In the genomic region with DNA sequence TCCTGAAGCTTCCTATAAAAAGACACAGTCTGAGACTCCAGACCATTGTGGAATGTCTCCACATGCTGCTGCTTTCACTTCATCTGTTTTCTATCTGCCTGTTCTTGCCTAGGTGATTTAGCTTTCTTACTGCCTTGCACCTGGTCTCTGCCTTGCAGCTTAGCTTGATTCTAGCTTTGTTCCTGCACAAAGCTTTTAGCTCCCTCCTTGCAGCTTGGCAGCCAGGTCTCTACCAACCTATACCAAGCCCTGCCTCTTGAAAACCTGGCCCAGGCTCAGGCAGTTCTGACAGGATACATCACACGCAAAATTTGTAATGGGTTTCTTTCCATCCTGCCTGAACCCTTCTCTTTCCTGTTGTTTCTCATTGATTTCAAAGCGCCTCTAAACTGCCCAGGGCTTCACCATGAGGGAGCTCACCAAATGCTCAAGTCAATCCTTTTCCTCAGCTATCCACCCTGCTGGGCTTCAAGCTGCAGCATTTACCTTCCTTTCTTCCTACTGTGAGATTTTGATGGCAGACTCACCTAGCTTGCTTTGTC, we compare ENCODE assay signal across 21 cellular contexts.
DNase-seq lines count a peak whose midpoint lies in the region; ATAC-seq and TF ChIP-seq lines count a peak whose summit lies in the region.
"Had no signal": no experiment of that assay in that cellular context is flagged by ENCODE, and none has a peak within 500 bp of the region (broad histone marks: within the 10 kb centered on the region; RNA-seq: fewer than 3 reads in every experiment).

No MANE protein-coding gene starts in this region.

- DNase-seq in ELR (ENCODE audit: low read depth) (peak; percentile 10), cerebellum (ENCODE audit: low spot score) (peak; percentile 49), dedifferentiated amniotic fluid mesenchymal stem cell (ENCODE audit: extremely low spot score) (no peak)
- DNase-seq in activated T-cell treated with anti-CD3 and anti-CD28 coated beads, Interleukin-2, amount 50 U/mL, for 24 hours = no peak
- DNase-seq: ACHN; activated CD4-positive, alpha-beta T cell treated with anti-CD3 and anti-CD28 coated beads, Interleukin-2, amount 10 ng/mL, durations not matched to agents 7 days and 5 days; activated naive CD4-positive, alpha-beta T cell treated with anti-CD3 and anti-CD28 coated beads, Interleukin-2, amount 50 U/mL, for 16 hours; cortex of kidney; DMS79 treated with DMSO at 0.1 percent for 48 hours; hypothalamus; kidney glomerular epithelial cell; NCI-H774; PC-3; T-helper 9 cell; WERI-Rb-1 had no signal

- no peaks in the 10 kb centered on the region for H3K27me3 Mint-ChIP-seq in nephron (ENCODE audit: low read depth)
- no peaks in the 10 kb centered on the region for H3K27me3 Mint-ChIP-seq in activated T-cell treated with anti-CD3 and anti-CD28 coated beads, Interleukin-2, amount 50 U/mL, for 24 hours
- H3K27me3 Mint-ChIP-seq: activated CD4-positive, alpha-beta T cell treated with anti-CD3 and anti-CD28 coated beads, Interleukin-2, amount 10 ng/mL, durations not matched to agents 7 days and 5 days had no signal

- H3K4me3 Mint-ChIP-seq in nephron = no peak overlapping the region
- no peak overlapping the region for H3K4me3 Mint-ChIP-seq in activated T-cell treated with anti-CD3 and anti-CD28 coated beads, Interleukin-2, amount 50 U/mL, for 24 hours
- H3K4me3 Mint-ChIP-seq: activated CD4-positive, alpha-beta T cell treated with anti-CD3 and anti-CD28 coated beads, Interleukin-2, amount 10 ng/mL, durations not matched to agents 7 days and 5 days had no signal

- peaks cover 42% of the 10 kb centered on the region for H3K4me1 ChIP-seq in HUES64 (ENCODE audit: insufficient read depth, low read length)
- H3K4me1 ChIP-seq: BLaER1, prostate gland had no signal

- H3K36me3 ChIP-seq in HUES64 (ENCODE audit: insufficient read depth, low read length) = no peaks in the 10 kb centered on the region
- H3K36me3 ChIP-seq: BLaER1, prostate gland, WERI-Rb-1 had no signal

- H3K9me3 Mint-ChIP-seq in nephron = no peaks in the 10 kb centered on the region
- peaks cover 29% of the 10 kb centered on the region for H3K9me3 Mint-ChIP-seq in activated T-cell treated with anti-CD3 and anti-CD28 coated beads, Interleukin-2, amount 50 U/mL, for 24 hours

- no peak for TF ChIP-seq CTCF in nephron (IDR thresholded peaks at IDR 0.05; ENCODE audit: unreplicated experiment in 3 of 3)

- 28% methylated on average over 2 of the region's 2 CpGs for whole genome bisulfite sequencing in HUES64

- H3K27me3 ChIP-seq in HUES64 (ENCODE audit: insufficient read depth, low read length) = peaks cover 5% of the 10 kb centered on the region; the same call in 1 of the 2 replicates
- H3K27me3 ChIP-seq: BLaER1 had no signal

- H3K4me1 Mint-ChIP-seq in nephron = peaks cover 13% of the 10 kb centered on the region
- H3K4me1 Mint-ChIP-seq in activated T-cell treated with anti-CD3 and anti-CD28 coated beads, Interleukin-2, amount 50 U/mL, for 24 hours (ENCODE audit: low read depth) = no peaks in the 10 kb centered on the region
- H3K4me1 Mint-ChIP-seq: activated CD4-positive, alpha-beta T cell treated with anti-CD3 and anti-CD28 coated beads, Interleukin-2, amount 10 ng/mL, durations not matched to agents 7 days and 5 days had no signal

- ATAC-seq in HG02678 (IDR thresholded peaks at IDR 0.05; ENCODE audit: unreplicated experiment) = no peak
- ATAC-seq: PC-3, Right ventricle myocardium inferior had no signal

- H3K27ac ChIP-seq in HUES64 (ENCODE audit: low read depth, low read length) = peak overlapping the region; percentile 49
- H3K27ac ChIP-seq: BLaER1, prostate gland, WERI-Rb-1 had no signal

- H3K4me3 ChIP-seq in HUES64 (ENCODE audit: low read length) = no peak overlapping the region
- H3K4me3 ChIP-seq: BLaER1, prostate gland had no signal

- no peak overlapping the region for H3K9ac ChIP-seq in HUES64 (ENCODE audit: low read depth, low read length)
- H3K9ac ChIP-seq: BLaER1 had no signal

- peak overlapping the region in 2 of 3 experiments; percentile 14 to 33 for H3K27ac Mint-ChIP-seq in nephron
- no peak overlapping the region for H3K27ac Mint-ChIP-seq in activated T-cell treated with anti-CD3 and anti-CD28 coated beads, Interleukin-2, amount 50 U/mL, for 24 hours
- H3K27ac Mint-ChIP-seq: activated CD4-positive, alpha-beta T cell treated with anti-CD3 and anti-CD28 coated beads, Interleukin-2, amount 10 ng/mL, durations not matched to agents 7 days and 5 days had no signal

- H3K36me3 Mint-ChIP-seq in nephron (ENCODE audit: low read depth) = no peaks in the 10 kb centered on the region
- no peaks in the 10 kb centered on the region for H3K36me3 Mint-ChIP-seq in activated T-cell treated with anti-CD3 and anti-CD28 coated beads, Interleukin-2, amount 50 U/mL, for 24 hours (ENCODE audit: low read depth)

- no peaks in the 10 kb centered on the region for H3K9me3 ChIP-seq in HUES64 (ENCODE audit: insufficient read depth, low read depth, low read length)
- H3K9me3 ChIP-seq: BLaER1, prostate gland had no signal

Comparison
In these comparisons a context has a peak if more than half of its experiments do, and no peak if none do; other contexts are left out.
1. DNase-seq: peak in ELR (single experiment) and cerebellum (single experiment); none in dedifferentiated amniotic fluid mesenchymal stem cell (single experiment) and activated T-cell treated with anti-CD3 and anti-CD28 coated beads, Interleukin-2, amount 50 U/mL, for 24 hours (single experiment).